In genomic region chr6:168852336-168852884, GRCh38 we compare ENCODE assay signal across 13 cellular contexts.
DNase-seq lines count a peak whose midpoint lies in the region; ATAC-seq and TF ChIP-seq lines count a peak whose summit lies in the region.
"Had no signal": no experiment of that assay in that cellular context is flagged by ENCODE, and none has a peak within 500 bp of the region (broad histone marks: within the 10 kb centered on the region; RNA-seq: fewer than 3 reads in every experiment).

No MANE protein-coding gene starts in this region.

- peak overlapping the region in 1 of 3 experiments; percentile 57 for H3K4me3 Mint-ChIP-seq in nephron
- no peak overlapping the region for H3K4me3 Mint-ChIP-seq in Calu3 (ENCODE audit: low read depth, unreplicated experiment)
- H3K4me3 Mint-ChIP-seq in activated CD8-positive, alpha-beta T cell treated with anti-CD3 and anti-CD28 coated beads for 36 hours = no peak overlapping the region
- H3K4me3 Mint-ChIP-seq: mesothelial cell of epicardium had no signal

- POLR2A ChIA-PET in activated CD8-positive, alpha-beta T cell treated with anti-CD3 and anti-CD28 coated beads for 36 hours (lab: Charles Lee) = no interaction called here

- H3K27ac Mint-ChIP-seq in nephron = peak overlapping the region; percentile 77 to 84 (median 80)
- no peak overlapping the region for H3K27ac Mint-ChIP-seq in Calu3 (ENCODE audit: unreplicated experiment)
- no peak overlapping the region for H3K27ac Mint-ChIP-seq in activated CD8-positive, alpha-beta T cell treated with anti-CD3 and anti-CD28 coated beads for 36 hours
- H3K27ac Mint-ChIP-seq: activated T-cell treated with anti-CD3 and anti-CD28 coated beads, Interleukin-2, amount 50 U/mL, for 24 hours; mesothelial cell of epicardium had no signal

- H3K36me3 Mint-ChIP-seq in nephron (ENCODE audit: low read depth) (no peaks in the 10 kb centered on the region), Calu3 (ENCODE audit: insufficient read depth, unreplicated experiment) (no peaks in the 10 kb centered on the region)
- H3K36me3 Mint-ChIP-seq in activated CD8-positive, alpha-beta T cell treated with anti-CD3 and anti-CD28 coated beads for 36 hours (ENCODE audit: low read depth) = no peaks in the 10 kb centered on the region
- H3K36me3 Mint-ChIP-seq: mesothelial cell of epicardium had no signal

- peaks cover 23% of the 10 kb centered on the region for H3K4me1 Mint-ChIP-seq in nephron
- H3K4me1 Mint-ChIP-seq in Calu3 (ENCODE audit: low read depth, unreplicated experiment) = no peaks in the 10 kb centered on the region
- peaks cover 4% of the 10 kb centered on the region for H3K4me1 Mint-ChIP-seq in activated CD8-positive, alpha-beta T cell treated with anti-CD3 and anti-CD28 coated beads for 36 hours (ENCODE audit: low read depth)

- H3K27ac ChIP-seq in ascending aorta = no peak overlapping the region
- H3K27ac ChIP-seq: BLaER1 treated with 17β-estradiol and CSF1 and Interleukin-3, amounts not matched to agents 10 nM and 100 nM had no signal

- no peaks in the 10 kb centered on the region for H3K27me3 ChIP-seq in ascending aorta
- H3K27me3 ChIP-seq: BLaER1 treated with 17β-estradiol and CSF1 and Interleukin-3, amounts not matched to agents 10 nM and 100 nM had no signal

- peak; percentile 15 for DNase-seq in AG08395 (ENCODE audit: low spot score)
- peak; percentile 13 for DNase-seq in M059J (ENCODE audit: low read depth)
- DNase-seq in ascending aorta (ENCODE audit: low spot score in 2 of 2) = no peak
- DNase-seq in Calu3 = no peak
- DNase-seq in left colon = no peak
- DNase-seq in activated CD8-positive, alpha-beta T cell treated with anti-CD3 and anti-CD28 coated beads for 36 hours = no peak
- DNase-seq: activated T-cell treated with anti-CD3 and anti-CD28 coated beads, Interleukin-2, amount 50 U/mL, for 24 hours; retina; trophoblast cell had no signal

- H3K9me3 Mint-ChIP-seq in nephron (no peaks in the 10 kb centered on the region), Calu3 (ENCODE audit: low read depth, unreplicated experiment) (peaks cover 2% of the 10 kb centered on the region)
- no peaks in the 10 kb centered on the region for H3K9me3 Mint-ChIP-seq in activated CD8-positive, alpha-beta T cell treated with anti-CD3 and anti-CD28 coated beads for 36 hours
- H3K9me3 Mint-ChIP-seq: activated T-cell treated with anti-CD3 and anti-CD28 coated beads, Interleukin-2, amount 50 U/mL, for 24 hours had no signal

- H3K9me3 ChIP-seq in ascending aorta = no peaks in the 10 kb centered on the region
- H3K9me3 ChIP-seq: BLaER1 treated with 17β-estradiol and CSF1 and Interleukin-3, amounts not matched to agents 10 nM and 100 nM had no signal

- intact Hi-C loops in ascending aorta (cut with DNase I) = no loop called here
- intact Hi-C loops in Calu3 (cut with micrococcal nuclease; ENCODE audit: unreplicated experiment) = no loop called here
- intact Hi-C loops in left colon (cut with DNase I, micrococcal nuclease) = no loop called here
- intact Hi-C loops in activated CD8-positive, alpha-beta T cell treated with anti-CD3 and anti-CD28 coated beads for 36 hours (cut with micrococcal nuclease) = no loop called here

- CTCF ChIA-PET in Calu3 (lab: Charles Lee) = interaction anchor here (0.6 kb wide), 1 partner anchor 37 kb away, joined by 3 read pairs; no protein-coding TSS in a partner anchor
- CTCF ChIA-PET in activated CD8-positive, alpha-beta T cell treated with anti-CD3 and anti-CD28 coated beads for 36 hours (lab: Charles Lee) = no interaction called here

- no peaks in the 10 kb centered on the region for H3K36me3 ChIP-seq in ascending aorta
- H3K36me3 ChIP-seq: BLaER1 treated with 17β-estradiol and CSF1 and Interleukin-3, amounts not matched to agents 10 nM and 100 nM had no signal

- BruUV-seq in Calu3 (replicated peaks; lab: Mats Ljungman, UMichigan) = no TSS peak

- ATAC-seq in HG03039 (IDR thresholded peaks at IDR 0.05; ENCODE audit: unreplicated experiment) (no peak), left colon (no peak)
- ATAC-seq in activated CD8-positive, alpha-beta T cell treated with anti-CD3 and anti-CD28 coated beads for 36 hours = no peak

- H3K27me3 Mint-ChIP-seq in nephron (ENCODE audit: low read depth) (peaks cover 9% of the 10 kb centered on the region), Calu3 (ENCODE audit: unreplicated experiment) (no peaks in the 10 kb centered on the region)
- peaks cover 1% of the 10 kb centered on the region for H3K27me3 Mint-ChIP-seq in activated CD8-positive, alpha-beta T cell treated with anti-CD3 and anti-CD28 coated beads for 36 hours
- H3K27me3 Mint-ChIP-seq: activated T-cell treated with anti-CD3 and anti-CD28 coated beads, Interleukin-2, amount 50 U/mL, for 24 hours had no signal

- TF ChIP-seq CTCF in ascending aorta (IDR thresholded peaks at IDR 0.05) (no peak), nephron (IDR thresholded peaks at IDR 0.05; ENCODE audit: unreplicated experiment in 3 of 3) (no peak), Calu3 (IDR thresholded peaks at IDR 0.05; ENCODE audit: unreplicated experiment) (no peak)
- no peak for TF ChIP-seq CTCF in activated CD8-positive, alpha-beta T cell treated with anti-CD3 and anti-CD28 coated beads for 36 hours (IDR thresholded peaks at IDR 0.05)

- peak overlapping the region; percentile 31 to 56 for H3K4me3 ChIP-seq in ascending aorta
- H3K4me3 ChIP-seq: BLaER1 treated with 17β-estradiol and CSF1 and Interleukin-3, amounts not matched to agents 10 nM and 100 nM had no signal

- no peaks in the 10 kb centered on the region for H3K4me1 ChIP-seq in ascending aorta

Comparison
In these comparisons a context has a peak if more than half of its experiments do, and no peak if none do; other contexts are left out.
1. DNase-seq: peak in AG08395 (single experiment) and M059J (single experiment); none in ascending aorta (0 of 2), Calu3 (single experiment), left colon (0 of 2) and activated CD8-positive, alpha-beta T cell treated with anti-CD3 and anti-CD28 coated beads for 36 hours (single experiment).
2. H3K27ac Mint-ChIP-seq: peak in nephron (3 of 3); none in Calu3 (single experiment) and activated CD8-positive, alpha-beta T cell treated with anti-CD3 and anti-CD28 coated beads for 36 hours (single experiment).